ENCODE assay signal across 25 cellular contexts in the genomic region with DNA sequence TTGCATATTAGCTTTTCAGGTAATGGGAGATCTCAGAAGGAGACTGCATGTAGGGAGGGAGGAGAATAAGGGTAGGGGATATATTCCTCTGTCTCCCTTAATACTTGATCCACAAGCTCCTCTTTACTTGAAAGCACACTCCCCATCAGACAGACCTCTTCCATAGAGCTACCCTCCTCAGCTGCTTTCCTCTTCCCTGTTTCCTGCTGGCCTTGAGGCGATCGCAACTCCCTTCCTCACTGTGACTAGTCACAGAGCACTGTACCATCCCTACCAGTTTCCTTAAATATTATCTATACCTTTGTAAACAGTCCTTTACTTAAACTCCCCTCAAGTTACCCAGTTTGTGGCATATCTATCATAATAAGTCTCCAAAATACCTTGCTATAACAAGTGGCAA. TPM values are rescaled to one million over a fixed set of nuclear protein-coding genes. Genes with fewer than 3 reads are reported as not detected.
DNase-seq lines count a peak whose midpoint lies in the region; ATAC-seq, FAIRE-seq and TF ChIP-seq lines count a peak whose summit lies in the region.
"Had no signal": no experiment of that assay in that cellular context is flagged by ENCODE, and none has a peak within 500 bp of the region (broad histone marks: within the 10 kb centered on the region; RNA-seq: fewer than 3 reads in every experiment).

No MANE protein-coding gene starts in this region.

- no peaks in the 10 kb centered on the region; the same call in 1 of the 2 replicates for H3K79me1 ChIP-seq in H1 (ENCODE audit: low read depth, low read length)

- no peak for TF ChIP-seq RAD21 in H1 (IDR thresholded peaks at IDR 0.05 in 1 of 2, conservative IDR thresholded peaks at IDR 0.05 in 1 of 2; ENCODE audit: low read depth in 2 of 2, low read length in 2 of 2)

- H3K4me1 Mint-ChIP-seq in stimulated activated memory B cell treated with anti-CD40 and anti-IgM and Interleukin-4, amounts not matched to agents 10 μg/mL and 1 μg/mL and 100 μg/mL, for 72 hours = peaks cover 71% of the 10 kb centered on the region

- no peak overlapping the region for H3K4me3 Mint-ChIP-seq in stimulated activated memory B cell treated with anti-CD40 and anti-IgM and Interleukin-4, amounts not matched to agents 10 μg/mL and 1 μg/mL and 100 μg/mL, for 72 hours
- H3K4me3 Mint-ChIP-seq: activated CD4-positive, alpha-beta T cell treated with anti-CD3 and anti-CD28 coated beads, Interleukin-2, amount 10 ng/mL, durations not matched to agents 7 days and 5 days; neural progenitor cell; stimulated activated naive CD8-positive, alpha-beta T cell treated with anti-CD3 and anti-CD28 coated beads, Interleukin-15, amount 100 ng/mL, for 72 hours had no signal

- no peak overlapping the region for H2BK5ac ChIP-seq in H1 (ENCODE audit: low read depth, low read length)

- no peak for FAIRE-seq in H1 (lab: Jason Lieb, UNC)
- FAIRE-seq: astrocyte had no signal

- POLR2A ChIA-PET in H1 (lab: Charles Lee; ENCODE audit: partially characterized antibody) = no interaction called here

- H3K23ac ChIP-seq in H1 (ENCODE audit: insufficient read length) = no peak overlapping the region

- no peaks in the 10 kb centered on the region for H3K27me3 Mint-ChIP-seq in stimulated activated memory B cell treated with anti-CD40 and anti-IgM and Interleukin-4, amounts not matched to agents 10 μg/mL and 1 μg/mL and 100 μg/mL, for 72 hours
- H3K27me3 Mint-ChIP-seq: activated CD4-positive, alpha-beta T cell treated with anti-CD3 and anti-CD28 coated beads, Interleukin-2, amount 10 ng/mL, durations not matched to agents 7 days and 5 days; stimulated activated naive CD8-positive, alpha-beta T cell treated with anti-CD3 and anti-CD28 coated beads, Interleukin-15, amount 100 ng/mL, for 72 hours had no signal

- no peak overlapping the region for H4K8ac ChIP-seq in H1 (ENCODE audit: extremely low read depth, insufficient read depth, low read length)

- H4K91ac ChIP-seq in H1 (replicated peaks; ENCODE audit: insufficient read length, low read length) = no peak overlapping the region

- no peak overlapping the region for H2AFZ ChIP-seq in OCI-LY1 (ENCODE audit: low read length)
- H2AFZ ChIP-seq in H1 (ENCODE audit: low read length) = no peak overlapping the region
- H2AFZ ChIP-seq: neural progenitor cell had no signal

- H3K27me3 ChIP-seq in heart right ventricle (no peaks in the 10 kb centered on the region), OCI-LY1 (ENCODE audit: insufficient read depth, low read length) (no peaks in the 10 kb centered on the region), H1 (replicated peaks in 1 of 4; ENCODE audit: control insufficient read depth in 3 of 4, extremely low read depth in 1 of 4, insufficient read depth in 3 of 4, low read length in 3 of 4) (no peaks in the 10 kb centered on the region)
- H3K27me3 ChIP-seq: MG63, neural progenitor cell, tibial nerve had no signal

- 58 to 64% methylated on average over 2 of the region's 2 CpGs for WGBS in heart right ventricle, 2 donors
- 79% methylated on average over 2 of the region's 2 CpGs; no CpG with 5 or more reads in 1 of the 2 experiments for WGBS in H1 (ENCODE audit: extremely low coverage in 1 of 2, insufficient coverage in 1 of 2, insufficient read length in 1 of 2, insufficient replicate concordance in 2 of 2, low coverage in 1 of 2, low lambda C conversion rate in 2 of 2, missing lambda C conversion rate in 1 of 2), 2 experiments

- intact Hi-C loops in Right ventricle myocardium superior (cut with DNase I) = no loop called here
- intact Hi-C loops in heart right ventricle (cut with DNase I) = loop anchor here in 6 of 10 donors (10.0 kb wide), 6 partner anchors 46 to 504 kb away; partner anchors contain the start of gene ESCO1 (in 1 of the 6)

- no peak overlapping the region for H3K4ac ChIP-seq in H1 (replicated peaks; ENCODE audit: insufficient read length, low read depth, low read length)

- H3K9me3 ChIP-seq in heart right ventricle (no peaks in the 10 kb centered on the region), OCI-LY1 (ENCODE audit: low read length) (no peaks in the 10 kb centered on the region), H1 (ENCODE audit: insufficient read depth in 2 of 2, low read depth in 1 of 2, low read length in 1 of 2) (no peaks in the 10 kb centered on the region)
- H3K9me3 ChIP-seq: MG63, psoas muscle, tibial nerve had no signal

- H2BK120ac ChIP-seq in H1 (replicated peaks; ENCODE audit: low read depth, low read length) = no peak overlapping the region

- TF ChIP-seq POLR2A in H1 (IDR thresholded peaks at IDR 0.05; ENCODE audit: control extremely low read depth in 1 of 2, low read depth in 2 of 2, low read length in 2 of 2) = no peak

- no peaks in the 10 kb centered on the region for H3F3A ChIP-seq in OCI-LY1 (ENCODE audit: insufficient read depth, low read length)

- H2AK5ac ChIP-seq in H1 (ENCODE audit: low read depth, low read length) = peak overlapping the region; percentile 39; the same call in 1 of the 2 replicates

- no peaks in the 10 kb centered on the region for H3K9me2 ChIP-seq in OCI-LY1 (ENCODE audit: low read depth, low read length)

- DNase-seq in Right ventricle myocardium superior (no peak), heart right ventricle (no peak), H1 (ENCODE audit: low read depth in 1 of 2, low spot score in 2 of 2) (no peak)
- DNase-seq in stimulated activated CD4-positive, alpha-beta T cell treated with anti-CD3 and anti-CD28 coated beads, Interleukin-15, amount 100 ng/mL, for 24 hours = no peak
- DNase-seq: ACHN; activated CD4-positive, alpha-beta T cell treated with anti-CD3 and anti-CD28 coated beads, Interleukin-2, amount 10 ng/mL, durations not matched to agents 7 days and 5 days; activated CD8-positive, alpha-beta memory T cell treated with anti-CD3 and anti-CD28 coated beads, Interleukin-2, amount 50 U/mL, for 4 hours; activated naive CD4-positive, alpha-beta T cell; DMS79; effector CD4-positive, alpha-beta T cell; glutamatergic neuron; left colon; MG63; midbrain; NCI-H1436 treated with DMSO at 0.1 percent for 48 hours; NCI-H524 treated with DMSO at 0.1 percent for 48 hours; psoas muscle; stimulated activated naive CD8-positive, alpha-beta T cell treated with anti-CD3 and anti-CD28 coated beads, Interleukin-15, amount 100 ng/mL, for 72 hours had no signal

- no peaks in the 10 kb centered on the region for H3K23me2 ChIP-seq in H1 (ENCODE audit: low read depth, low read length)

- CTCF ChIA-PET in H1 (lab: Charles Lee; ENCODE audit: partially characterized antibody) = interaction anchor here (0.6 to 1.2 kb wide), 3 partner anchors 79 to 157 kb away, joined by 3 to 4 read pairs (median 3); no protein-coding TSS in a partner anchor

- H3K18ac ChIP-seq in H1 (ENCODE audit: extremely low read depth, low read length) = no peak overlapping the region

- no peak overlapping the region for H3K14ac ChIP-seq in H1 (ENCODE audit: insufficient read length)

- H3K4me1 ChIP-seq in heart right ventricle (peaks cover 0 to 79% (median 55%) of the 10 kb centered on the region in 9 donors), OCI-LY1 (ENCODE audit: insufficient read depth, low read length, severe bottlenecking) (peaks cover 62% of the 10 kb centered on the region), H1 (replicated peaks in 1 of 4; ENCODE audit: control insufficient read depth in 3 of 4, insufficient read depth in 4 of 4, low read length in 3 of 4) (no peaks in the 10 kb centered on the region)

- no peak for TF ChIP-seq CTCF in heart right ventricle (IDR thresholded peaks at IDR 0.05)
- no peak for TF ChIP-seq CTCF in OCI-LY1 (IDR thresholded peaks at IDR 0.05; ENCODE audit: low read length)
- no peak for TF ChIP-seq CTCF in H1 (IDR thresholded peaks at IDR 0.05; ENCODE audit: control extremely low read depth in 1 of 3, insufficient read depth in 1 of 3, low read depth in 1 of 3, low read length in 3 of 3)

- TF ChIP-seq EP300 in H1 (IDR thresholded peaks at IDR 0.05; ENCODE audit: borderline replicate concordance in 1 of 2, low read depth in 2 of 2, low read length in 2 of 2) = no peak

- H4K20me1 ChIP-seq in OCI-LY1 (ENCODE audit: insufficient read depth, low read length) = peaks cover 2% of the 10 kb centered on the region; the same call in 1 of the 2 replicates
- peaks cover 2 to 5% of the 10 kb centered on the region in 2 experiments for H4K20me1 ChIP-seq in H1 (replicated peaks in 1 of 2; ENCODE audit: control insufficient read depth in 1 of 2, insufficient read depth in 2 of 2, low read length in 2 of 2)

- H3K4me3 ChIP-seq in heart right ventricle (no peak overlapping the region), OCI-LY1 (ENCODE audit: low read depth, low read length, poor library complexity, severe bottlenecking) (no peak overlapping the region), H1 (ENCODE audit: extremely low read depth in 1 of 4, insufficient read depth in 2 of 4, low read depth in 3 of 4, low read length in 4 of 4) (no peak overlapping the region)
- H3K4me3 ChIP-seq: MG63, neural progenitor cell, psoas muscle, tibial nerve had no signal

- peaks cover 6% of the 10 kb centered on the region for H3K36me3 Mint-ChIP-seq in stimulated activated memory B cell treated with anti-CD40 and anti-IgM and Interleukin-4, amounts not matched to agents 10 μg/mL and 1 μg/mL and 100 μg/mL, for 72 hours

- H2BK20ac ChIP-seq in H1 (ENCODE audit: low read length) = no peak overlapping the region

- no peak overlapping the region for H2BK12ac ChIP-seq in H1 (ENCODE audit: low read depth, low read length)

- no peak overlapping the region; the same call in 1 of the 2 replicates for H3K9ac ChIP-seq in OCI-LY1 (ENCODE audit: low read length)
- H3K9ac ChIP-seq in H1 (replicated peaks in 1 of 4; ENCODE audit: extremely low read depth in 1 of 4, low read depth in 3 of 4, low read length in 3 of 4) = no peak overlapping the region
- H3K9ac ChIP-seq: neural progenitor cell had no signal

- H3K27ac ChIP-seq in heart right ventricle (no peak overlapping the region), OCI-LY1 (ENCODE audit: low read depth, low read length, poor library complexity, severe bottlenecking) (peak overlapping the region; percentile 80), H1 (ENCODE audit: low read depth, low read length) (no peak overlapping the region)
- H3K27ac ChIP-seq: neural progenitor cell, psoas muscle, tibial nerve had no signal

- H4K5ac ChIP-seq in H1 (ENCODE audit: insufficient read length, low read depth, low read length) = no peak overlapping the region

- no peak overlapping the region for H2BK15ac ChIP-seq in H1 (ENCODE audit: low read length)

- no peak overlapping the region for H3K56ac ChIP-seq in H1 (replicated peaks; ENCODE audit: insufficient read length, low read depth, low read length)

- H3K79me2 ChIP-seq in OCI-LY1 (ENCODE audit: insufficient read depth, low read length) (peaks cover 100% of the 10 kb centered on the region), H1 (ENCODE audit: control insufficient read depth in 1 of 2, insufficient read depth in 2 of 2, low read length in 2 of 2) (peaks cover 0 to 96% of the 10 kb centered on the region in 2 experiments; a peak in 3 of 4 replicates)

- no peaks in the 10 kb centered on the region for H3K9me3 Mint-ChIP-seq in stimulated activated memory B cell treated with anti-CD40 and anti-IgM and Interleukin-4, amounts not matched to agents 10 μg/mL and 1 μg/mL and 100 μg/mL, for 72 hours
- H3K9me3 Mint-ChIP-seq: activated CD4-positive, alpha-beta T cell treated with anti-CD3 and anti-CD28 coated beads, Interleukin-2, amount 10 ng/mL, durations not matched to agents 7 days and 5 days; stimulated activated naive CD8-positive, alpha-beta T cell treated with anti-CD3 and anti-CD28 coated beads, Interleukin-15, amount 100 ng/mL, for 72 hours had no signal

- no peaks in the 10 kb centered on the region for H3K36me3 ChIP-seq in heart right ventricle
- H3K36me3 ChIP-seq in OCI-LY1 (ENCODE audit: insufficient read depth, low read length) = peaks cover 4% of the 10 kb centered on the region; the same call in 1 of the 2 replicates
- no peaks in the 10 kb centered on the region for H3K36me3 ChIP-seq in H1 (ENCODE audit: control insufficient read depth in 2 of 4, insufficient read depth in 4 of 4, low read length in 3 of 4)
- H3K36me3 ChIP-seq: MG63, neural progenitor cell, tibial nerve had no signal

- ATAC-seq in Right ventricle myocardium superior (ENCODE audit: poor library complexity) (peak; percentile 58), heart right ventricle (no peak), HG03460 (IDR thresholded peaks at IDR 0.05; ENCODE audit: unreplicated experiment) (no peak), HG03039 (IDR thresholded peaks at IDR 0.05; ENCODE audit: unreplicated experiment) (no peak)
- no peak for ATAC-seq in stimulated activated memory B cell treated with anti-CD40 and anti-IgM and Interleukin-4, amounts not matched to agents 10 μg/mL and 1 μg/mL and 100 μg/mL, for 72 hours
- ATAC-seq: left colon; psoas muscle; stimulated activated naive CD8-positive, alpha-beta T cell treated with anti-CD3 and anti-CD28 coated beads, Interleukin-15, amount 100 ng/mL, for 72 hours had no signal

- H3K4me2 ChIP-seq in OCI-LY1 (ENCODE audit: low read length) = peak overlapping the region; percentile 67
- H3K4me2 ChIP-seq in H1 (ENCODE audit: insufficient read depth in 1 of 2, low read depth in 2 of 2, low read length in 2 of 2) = no peak overlapping the region
- H3K4me2 ChIP-seq: neural progenitor cell had no signal

- H3K27ac Mint-ChIP-seq in stimulated activated memory B cell treated with anti-CD40 and anti-IgM and Interleukin-4, amounts not matched to agents 10 μg/mL and 1 μg/mL and 100 μg/mL, for 72 hours = peak overlapping the region; percentile 28
- H3K27ac Mint-ChIP-seq: activated CD4-positive, alpha-beta T cell treated with anti-CD3 and anti-CD28 coated beads, Interleukin-2, amount 10 ng/mL, durations not matched to agents 7 days and 5 days; neural progenitor cell had no signal

RNA-seq across cellular contexts. Expression of gene ROCK1, which starts 10.9 kb away (rescaled TPM):
- total RNA-seq in Right ventricle myocardium superior = 31.4 TPM
- 10 to 100 TPM; 28.6 to 44.1 (median 36.3) TPM for total RNA-seq in heart right ventricle
- polyA plus RNA-seq in heart right ventricle = 10 to 100 TPM; 12.5 to 19.6 TPM
- total RNA-seq in H1 (2021; fragmentation: NEBNext Ultra II Directional; extraction: Animal tissue kit (Norgen Biotek cat#: 25700)) = 46.0 and 48.9 TPM in 2 replicates
- 4.2 TPM in 2 replicates for polyA plus RNA-seq in H1 (2011; rRNA removed)
- 8.6 TPM for polyA plus RNA-seq in H1 (2011; cell fraction: cytosol; rRNA removed)
- 9.4 TPM for polyA plus RNA-seq in H1 (2011; cell fraction: nucleus; rRNA removed)
- 13.6 to 33.5 TPM (median 17.2 TPM) in 4 replicates for polyA plus RNA-seq in H1 (2012, experiment 1 of 2)
- 1.1 TPM for polyA plus RNA-seq in H1 (2012, experiment 2 of 2)
- 36.9 TPM for polyA plus RNA-seq in H1 (2013, experiment 1 of 2)
- polyA plus RNA-seq in H1 (2013, experiment 2 of 2) = 32.5 TPM
- polyA minus RNA-seq in H1 (2011; rRNA and poly(A)+ RNA removed) = 18.3 and 24.9 TPM in 2 replicates
- polyA minus RNA-seq in H1 (2011; cell fraction: cytosol; rRNA and poly(A)+ RNA removed) = 15.1 TPM
- 63.4 TPM for polyA minus RNA-seq in H1 (2011; cell fraction: nucleus; rRNA and poly(A)+ RNA removed)
